Comparison of ENCODE assay signal across 8 cellular contexts in genomic region chr7:35037526-35038339, GRCh38. TPM values are rescaled to one million over a fixed set of nuclear protein-coding genes. Genes with fewer than 3 reads are reported as not detected.
DNase-seq lines count a peak whose midpoint lies in the region; ATAC-seq, FAIRE-seq and TF ChIP-seq lines count a peak whose summit lies in the region.

No MANE protein-coding gene starts in this region.

- no peak for FAIRE-seq in kidney (lab: Jason Lieb, UNC)

- TF ChIP-seq CTCF in AG09319 (IDR thresholded peaks at IDR 0.05; ENCODE audit: low read depth, low read length) (peak; percentile 74), kidney (IDR thresholded peaks at IDR 0.05; ENCODE audit: borderline replicate concordance, extremely low read depth, insufficient read depth) (peak; percentile 69)

- no peaks in the 10 kb centered on the region for H3K36me3 ChIP-seq in kidney (ENCODE audit: control insufficient read depth in 1 of 2, insufficient read depth in 2 of 2, low read length in 2 of 2)

- TF ChIP-seq POLR2A in GM18951 (IDR thresholded peaks at IDR 0.05; ENCODE audit: extremely low read depth, insufficient read depth, insufficient read length), result peak; percentile 80

- H3K27me3 Mint-ChIP-seq in central memory CD8-positive, alpha-beta T cell, result no peaks in the 10 kb centered on the region

- H3K4me3 Mint-ChIP-seq in central memory CD8-positive, alpha-beta T cell, result peak overlapping the region; percentile 96

- peaks cover 2 to 8% of the 10 kb centered on the region in 2 donors for H3K4me1 ChIP-seq in kidney (ENCODE audit: control insufficient read depth in 1 of 2, insufficient read depth in 1 of 2, low read depth in 1 of 2, low read length in 2 of 2)

- H3K27ac Mint-ChIP-seq in central memory CD8-positive, alpha-beta T cell (ENCODE audit: low read depth), result peak overlapping the region; percentile 80

- peaks cover 37% of the 10 kb centered on the region for H3K4me1 Mint-ChIP-seq in central memory CD8-positive, alpha-beta T cell

- H3K9me3 ChIP-seq in kidney (ENCODE audit: control insufficient read depth in 1 of 2, low read length in 2 of 2), result no peaks in the 10 kb centered on the region

- peak overlapping the region; percentile 65 to 73 for H3K4me3 ChIP-seq in kidney (ENCODE audit: low read length in 2 of 2)

- peaks cover 5% of the 10 kb centered on the region for H3K36me3 Mint-ChIP-seq in central memory CD8-positive, alpha-beta T cell (ENCODE audit: insufficient read depth)

- H3K27ac ChIP-seq in kidney (ENCODE audit: low read depth in 2 of 2, low read length in 2 of 2), result peak overlapping the region; percentile 83 to 86

- intact Hi-C loops in kidney (cut with DNase I), result no loop called here

- H3K9me3 Mint-ChIP-seq in central memory CD8-positive, alpha-beta T cell, result no peaks in the 10 kb centered on the region

- H3K9ac ChIP-seq in kidney (ENCODE audit: low read length in 2 of 2), result peak overlapping the region; percentile 41 to 62

- peak; percentile 90 for DNase-seq in AG09319 (ENCODE audit: extremely low read depth, low read depth)
- DNase-seq in NCI-H2227 treated with DMSO at 0.1 percent for 48 hours (lab: John Stamatoyannopoulos, UW), result peak; percentile 86
- peak; percentile 77 to 88 (median 80) for DNase-seq in activated CD4-positive, CD25-positive, alpha-beta regulatory T cell (lab: John Stamatoyannopoulos, UW)
- DNase-seq in central memory CD8-positive, alpha-beta T cell (ENCODE audit: low spot score in 2 of 2), result peak; percentile 78 to 82
- peak; percentile 98 for DNase-seq in kidney
- peak; percentile 82 to 86 for DNase-seq in stimulated activated CD4-positive, alpha-beta T cell treated with anti-CD3 and anti-CD28 coated beads, Interleukin-15, amount 100 ng/mL, for 1 hour (ENCODE audit: low read depth in 1 of 2, low spot score in 1 of 2)

- ATAC-seq in HG03175 (IDR thresholded peaks at IDR 0.05; ENCODE audit: unreplicated experiment), result peak; percentile 79
- ATAC-seq in central memory CD8-positive, alpha-beta T cell (replicated peaks; ENCODE audit: extremely low read depth, poor library complexity, severe bottlenecking), result peak; percentile 77

- in situ Hi-C loops in GM18951 (cut with MboI; ENCODE audit: low sequenced_read_pairs, unreplicated experiment), result loop anchor here (25.0 kb wide), 1 partner anchor 350 kb away; no protein-coding TSS in a partner anchor

RNA-seq across cellular contexts. Expression of gene DPY19L1, which starts 0.4 kb away (rescaled TPM):
- 32.4 TPM for total RNA-seq in kidney
- 5.0 TPM for polyA plus RNA-seq in kidney (ENCODE audit: insufficient read depth, low read depth, low replicate concordance)

Comparison
In these comparisons a context has a peak if more than half of its experiments do, and no peak if none do; other contexts are left out.
1. Peak in every context shown above with its lines: DNase-seq, ATAC-seq, H3K4me3 ChIP-seq and H3K27ac ChIP-seq.